Comparison of ENCODE assay signal across 34 cellular contexts in the genomic region with DNA sequence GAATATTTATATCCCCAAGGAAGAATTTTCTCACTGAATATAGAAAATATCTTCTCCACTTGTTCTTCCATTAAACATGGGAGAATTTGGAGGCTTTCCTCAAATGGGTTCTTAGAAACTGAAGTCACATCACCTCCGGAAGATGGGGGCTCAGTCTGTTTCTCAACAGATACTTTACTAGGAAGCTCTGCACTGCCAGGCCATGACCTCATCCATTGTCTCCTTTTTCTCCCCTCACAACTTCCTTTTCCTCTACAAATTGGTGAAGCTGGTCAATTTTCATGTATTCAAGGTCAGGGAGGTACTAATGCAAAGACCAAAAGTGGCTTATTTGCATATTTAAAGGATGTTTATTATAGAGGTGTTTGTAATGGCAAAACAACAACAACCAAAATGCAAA.
"Had no signal": no experiment of that assay in that cellular context is flagged by ENCODE, and none has a peak within 500 bp of the region (broad histone marks: within the 10 kb centered on the region; RNA-seq: fewer than 3 reads in every experiment).

No MANE protein-coding gene starts in this region.

- H3K4me1 ChIP-seq: ascending aorta, breast epithelium had no signal

- DNase-seq: activated B cell treated with CpG ODN at 0.5 μM for 24 hours; activated CD4-positive, alpha-beta memory T cell treated with anti-CD3 and anti-CD28 coated beads for 36 hours; activated CD4-positive, alpha-beta T cell treated with anti-CD3 and anti-CD28 coated beads for 4 hours; activated CD4-positive, alpha-beta T cell treated with anti-CD3 and anti-CD28 coated beads, Interleukin-2, amount 50 U/mL, for 1 hour; activated CD4-positive, CD25-positive, alpha-beta regulatory T cell treated with anti-CD3 and anti-CD28 coated beads, Interleukin-2, amount 50 U/mL, for 72 hours; activated CD8-positive, alpha-beta memory T cell treated with anti-CD3 and anti-CD28 coated beads for 24 hours; activated CD8-positive, alpha-beta memory T cell treated with anti-CD3 and anti-CD28 coated beads, Interleukin-2, amount 10 ng/mL, durations not matched to agents 7 days and 5 days; activated gamma-delta T cell; activated naive CD4-positive, alpha-beta T cell treated with Interleukin-2 at 50 U/mL for 16 hours; activated naive CD8-positive, alpha-beta T cell treated with anti-CD3 and anti-CD28 coated beads, Interleukin-2, amount 10 ng/mL, durations not matched to agents 7 days and 5 days; activated T-cell treated with anti-CD3 and anti-CD28 coated beads, Interleukin-2, amount 50 U/mL, for 24 hours; amygdala; Karpas-422; KBM-7; NCI-H1092; NCI-H1436 treated with DMSO at 0.1 percent for 48 hours; NCI-H1694 treated with DMSO at 0.1 percent for 48 hours; NCI-H2029; NCI-H345; NCI-H524 treated with DMSO at 0.1 percent for 48 hours; NK-92 treated with Interleukin-12 subunit alpha and Interleukin-12 subunit beta, amount 100 ng/mL, for 24 hours; PC-9; SIG-M5; SW 1271; T-helper 1 cell; T-helper 2 cell; T-helper 9 cell had no signal

- H2AFZ ChIP-seq: PC-9 had no signal

- H3K4me1 Mint-ChIP-seq: activated B cell treated with CpG ODN at 0.5 μM for 24 hours; activated CD8-positive, alpha-beta memory T cell treated with anti-CD3 and anti-CD28 coated beads, Interleukin-2, amount 10 ng/mL, durations not matched to agents 7 days and 5 days; activated naive CD4-positive, alpha-beta T cell treated with anti-CD3 and anti-CD28 coated beads, Interleukin-2, amount 50 U/mL, for 24 hours; activated naive CD8-positive, alpha-beta T cell treated with anti-CD3 and anti-CD28 coated beads, Interleukin-2, amount 10 ng/mL, durations not matched to agents 7 days and 5 days had no signal

- H3K27ac Mint-ChIP-seq: activated B cell treated with CpG ODN at 0.5 μM for 24 hours; activated CD4-positive, alpha-beta memory T cell treated with anti-CD3 and anti-CD28 coated beads for 36 hours; activated CD8-positive, alpha-beta memory T cell treated with anti-CD3 and anti-CD28 coated beads, Interleukin-2, amount 10 ng/mL, durations not matched to agents 7 days and 5 days; activated naive CD4-positive, alpha-beta T cell treated with anti-CD3 and anti-CD28 coated beads, Interleukin-2, amount 50 U/mL, for 24 hours; activated naive CD8-positive, alpha-beta T cell treated with anti-CD3 and anti-CD28 coated beads, Interleukin-2, amount 10 ng/mL, durations not matched to agents 7 days and 5 days; activated T-cell treated with anti-CD3 and anti-CD28 coated beads, Interleukin-2, amount 50 U/mL, for 24 hours; activated T-helper 2 cell treated with anti-CD3 and anti-CD28 coated beads, Interferon-gamma antibody, Interleukin-2, Interleukin-4, amounts not matched to agents 10 μg/mL and 5 μg/mL and 100 μg/mL, durations not matched to agents 14 hours and 24 hours and 36 hours had no signal

- H3K4me3 Mint-ChIP-seq: activated B cell treated with CpG ODN at 0.5 μM for 24 hours; activated CD4-positive, alpha-beta memory T cell treated with anti-CD3 and anti-CD28 coated beads for 36 hours; activated CD8-positive, alpha-beta memory T cell treated with anti-CD3 and anti-CD28 coated beads, Interleukin-2, amount 10 ng/mL, durations not matched to agents 7 days and 5 days; activated naive CD4-positive, alpha-beta T cell treated with anti-CD3 and anti-CD28 coated beads, Interleukin-2, amount 50 U/mL, for 24 hours; activated naive CD8-positive, alpha-beta T cell treated with anti-CD3 and anti-CD28 coated beads, Interleukin-2, amount 10 ng/mL, durations not matched to agents 7 days and 5 days; activated T-cell treated with anti-CD3 and anti-CD28 coated beads, Interleukin-2, amount 50 U/mL, for 24 hours had no signal

- H3K27ac ChIP-seq: ascending aorta, breast epithelium, PC-9, RWPE1, VCaP had no signal

- H3K36me3 Mint-ChIP-seq: activated CD4-positive, alpha-beta memory T cell treated with anti-CD3 and anti-CD28 coated beads for 36 hours; activated CD8-positive, alpha-beta memory T cell treated with anti-CD3 and anti-CD28 coated beads, Interleukin-2, amount 10 ng/mL, durations not matched to agents 7 days and 5 days; activated naive CD4-positive, alpha-beta T cell treated with anti-CD3 and anti-CD28 coated beads, Interleukin-2, amount 50 U/mL, for 24 hours; activated naive CD8-positive, alpha-beta T cell treated with anti-CD3 and anti-CD28 coated beads, Interleukin-2, amount 10 ng/mL, durations not matched to agents 7 days and 5 days had no signal

- H3K9me3 Mint-ChIP-seq: activated CD4-positive, alpha-beta memory T cell treated with anti-CD3 and anti-CD28 coated beads for 36 hours; activated naive CD4-positive, alpha-beta T cell treated with anti-CD3 and anti-CD28 coated beads, Interleukin-2, amount 50 U/mL, for 24 hours; activated T-cell treated with anti-CD3 and anti-CD28 coated beads, Interleukin-2, amount 50 U/mL, for 24 hours; activated T-helper 2 cell treated with anti-CD3 and anti-CD28 coated beads, Interferon-gamma antibody, Interleukin-2, Interleukin-4, amounts not matched to agents 10 μg/mL and 5 μg/mL and 100 μg/mL, durations not matched to agents 14 hours and 24 hours and 36 hours had no signal

- H3K4me3 ChIP-seq: ascending aorta, breast epithelium, PC-9 had no signal

- H3K27me3 ChIP-seq: ascending aorta, breast epithelium had no signal

- H3K36me3 ChIP-seq: ascending aorta, breast epithelium had no signal

- H3K9me3 ChIP-seq: ascending aorta, breast epithelium had no signal

- H3K27me3 Mint-ChIP-seq: activated B cell treated with CpG ODN at 0.5 μM for 24 hours; activated CD8-positive, alpha-beta memory T cell treated with anti-CD3 and anti-CD28 coated beads, Interleukin-2, amount 10 ng/mL, durations not matched to agents 7 days and 5 days had no signal

- H3K4me2 ChIP-seq: PC-9 had no signal

- FAIRE-seq: RCC 7860 had no signal
